In genomic region chr19:3687393-3687773, GRCh38 we compare ENCODE assay signal across 13 cellular contexts. TPM values are rescaled to one million over a fixed set of nuclear protein-coding genes. Genes with fewer than 3 reads are reported as not detected.
DNase-seq lines count a peak whose midpoint lies in the region; ATAC-seq lines count a peak whose summit lies in the region.
"Had no signal": no experiment of that assay in that cellular context is flagged by ENCODE, and none has a peak within 500 bp of the region (broad histone marks: within the 10 kb centered on the region; RNA-seq: fewer than 3 reads in every experiment).

No MANE protein-coding gene starts in this region.

- peaks cover 3 to 7% of the 10 kb centered on the region in 2 donors for H3K9me3 Mint-ChIP-seq in activated T-cell treated with anti-CD3 and anti-CD28 coated beads, Interleukin-2, amount 50 U/mL, for 72 hours
- no peaks in the 10 kb centered on the region for H3K9me3 Mint-ChIP-seq in activated CD8-positive, alpha-beta T cell treated with anti-CD3 and anti-CD28 coated beads, Interleukin-2, amount 10 ng/mL, durations not matched to agents 7 days and 5 days (ENCODE audit: insufficient read depth)
- H3K9me3 Mint-ChIP-seq in immature natural killer cell = no peaks in the 10 kb centered on the region
- peaks cover 16 to 26% of the 10 kb centered on the region in 2 donors for H3K9me3 Mint-ChIP-seq in stimulated activated naive CD8-positive, alpha-beta T cell treated with anti-CD3 and anti-CD28 coated beads, Interleukin-15, amount 100 ng/mL, for 72 hours

- peak overlapping the region; percentile 70 for H3K27ac Mint-ChIP-seq in activated T-cell treated with anti-CD3 and anti-CD28 coated beads, Interleukin-2, amount 50 U/mL, for 72 hours
- H3K27ac Mint-ChIP-seq in activated CD8-positive, alpha-beta T cell treated with anti-CD3 and anti-CD28 coated beads, Interleukin-2, amount 10 ng/mL, durations not matched to agents 7 days and 5 days = peak overlapping the region; percentile 68
- peak overlapping the region; percentile 59 to 87 (median 76) for H3K27ac Mint-ChIP-seq in immature natural killer cell
- H3K27ac Mint-ChIP-seq in stimulated activated naive CD8-positive, alpha-beta T cell treated with anti-CD3 and anti-CD28 coated beads, Interleukin-15, amount 100 ng/mL, for 72 hours = peak overlapping the region; percentile 55 to 93

- H3K27me3 Mint-ChIP-seq in activated T-cell treated with anti-CD3 and anti-CD28 coated beads, Interleukin-2, amount 50 U/mL, for 72 hours (ENCODE audit: low read depth) = no peaks in the 10 kb centered on the region
- no peaks in the 10 kb centered on the region for H3K27me3 Mint-ChIP-seq in activated CD8-positive, alpha-beta T cell treated with anti-CD3 and anti-CD28 coated beads, Interleukin-2, amount 10 ng/mL, durations not matched to agents 7 days and 5 days (ENCODE audit: low read depth)
- peaks cover 0 to 14% (median under 1%) of the 10 kb centered on the region in 3 donors for H3K27me3 Mint-ChIP-seq in immature natural killer cell (ENCODE audit: low read depth in 3 of 3)
- H3K27me3 Mint-ChIP-seq in stimulated activated naive CD8-positive, alpha-beta T cell treated with anti-CD3 and anti-CD28 coated beads, Interleukin-15, amount 100 ng/mL, for 72 hours = no peaks in the 10 kb centered on the region

- H3K36me3 Mint-ChIP-seq in activated T-cell treated with anti-CD3 and anti-CD28 coated beads, Interleukin-2, amount 50 U/mL, for 72 hours (ENCODE audit: insufficient read depth in 2 of 2) = peaks cover 6 to 14% of the 10 kb centered on the region in 2 donors
- H3K36me3 Mint-ChIP-seq in activated CD8-positive, alpha-beta T cell treated with anti-CD3 and anti-CD28 coated beads, Interleukin-2, amount 10 ng/mL, durations not matched to agents 7 days and 5 days (ENCODE audit: low read depth) = peaks cover 23% of the 10 kb centered on the region
- H3K36me3 Mint-ChIP-seq in immature natural killer cell = peaks cover 0 to 4% (median 3%) of the 10 kb centered on the region in 3 donors

- peaks cover 41% of the 10 kb centered on the region for H3K4me1 Mint-ChIP-seq in activated T-cell treated with anti-CD3 and anti-CD28 coated beads, Interleukin-2, amount 50 U/mL, for 72 hours (ENCODE audit: low read depth)
- peaks cover 38% of the 10 kb centered on the region for H3K4me1 Mint-ChIP-seq in activated CD8-positive, alpha-beta T cell treated with anti-CD3 and anti-CD28 coated beads, Interleukin-2, amount 10 ng/mL, durations not matched to agents 7 days and 5 days (ENCODE audit: low read depth)
- H3K4me1 Mint-ChIP-seq in immature natural killer cell = peaks cover 42 to 43% of the 10 kb centered on the region in 2 donors
- peaks cover 72% of the 10 kb centered on the region for H3K4me1 Mint-ChIP-seq in stimulated activated naive CD8-positive, alpha-beta T cell treated with anti-CD3 and anti-CD28 coated beads, Interleukin-15, amount 100 ng/mL, for 72 hours

- peak overlapping the region; percentile 72 to 89 for H3K4me3 Mint-ChIP-seq in activated T-cell treated with anti-CD3 and anti-CD28 coated beads, Interleukin-2, amount 50 U/mL, for 72 hours
- peak overlapping the region; percentile 45 for H3K4me3 Mint-ChIP-seq in activated CD8-positive, alpha-beta T cell treated with anti-CD3 and anti-CD28 coated beads, Interleukin-2, amount 10 ng/mL, durations not matched to agents 7 days and 5 days
- peak overlapping the region; percentile 81 to 85 (median 83) for H3K4me3 Mint-ChIP-seq in immature natural killer cell
- peak overlapping the region; percentile 72 to 75 for H3K4me3 Mint-ChIP-seq in stimulated activated naive CD8-positive, alpha-beta T cell treated with anti-CD3 and anti-CD28 coated beads, Interleukin-15, amount 100 ng/mL, for 72 hours

- peak in 1 of 2 donors; percentile 6 for ATAC-seq in activated T-cell treated with anti-CD3 and anti-CD28 coated beads, Interleukin-2, amount 50 U/mL, for 72 hours (replicated peaks in 1 of 2)
- no peak for ATAC-seq in activated CD8-positive, alpha-beta T cell treated with anti-CD3 and anti-CD28 coated beads, Interleukin-2, amount 10 ng/mL, durations not matched to agents 7 days and 5 days
- ATAC-seq in stimulated activated naive CD8-positive, alpha-beta T cell treated with anti-CD3 and anti-CD28 coated beads, Interleukin-15, amount 100 ng/mL, for 72 hours = peak; percentile 3
- no peak for ATAC-seq in GM21526 (IDR thresholded peaks at IDR 0.05; ENCODE audit: low FRiP score, unreplicated experiment)
- ATAC-seq: PC-3 had no signal

- POLR2A ChIA-PET in activated CD8-positive, alpha-beta T cell treated with anti-CD3 and anti-CD28 coated beads, Interleukin-2, amount 10 ng/mL, durations not matched to agents 7 days and 5 days (lab: Charles Lee) = interaction anchor here (0.9 to 1.9 kb wide), 2 partner anchors 10 to 12 kb away, joined by 3 to 7 read pairs; no protein-coding TSS in a partner anchor

- no peak for DNase-seq in activated T-cell treated with anti-CD3 and anti-CD28 coated beads, Interleukin-2, amount 50 U/mL, for 72 hours
- no peak for DNase-seq in activated T-cell treated with anti-CD3 and anti-CD28 coated beads, Interleukin-2, amount 50 U/mL, for 48 hours
- no peak for DNase-seq in activated CD8-positive, alpha-beta T cell treated with anti-CD3 and anti-CD28 coated beads, Interleukin-2, amount 10 ng/mL, durations not matched to agents 7 days and 5 days
- no peak for DNase-seq in immature natural killer cell
- no peak for DNase-seq in stimulated activated naive CD8-positive, alpha-beta T cell treated with anti-CD3 and anti-CD28 coated beads, Interleukin-15, amount 100 ng/mL, for 72 hours
- DNase-seq in NCI-H1417 (lab: John Stamatoyannopoulos, UW) = no peak
- DNase-seq in NCI-H510A treated with DMSO at 0.1 percent for 48 hours (lab: John Stamatoyannopoulos, UW) = no peak
- DNase-seq: activated CD4-positive, CD25-positive, alpha-beta regulatory T cell treated with anti-CD3 and anti-CD28 coated beads, Interleukin-2, amount 50 U/mL, for 72 hours; GDM1; NCI-H187 treated with DMSO at 0.1 percent for 48 hours; PC-3 had no signal

- CTCF ChIA-PET in activated CD8-positive, alpha-beta T cell treated with anti-CD3 and anti-CD28 coated beads, Interleukin-2, amount 10 ng/mL, durations not matched to agents 7 days and 5 days (lab: Charles Lee) = interaction anchor here (1.0 to 1.3 kb wide), 2 partner anchors 10 to 12 kb away, joined by 3 to 4 read pairs; no protein-coding TSS in a partner anchor

RNA-seq across cellular contexts. Expression of gene PIP5K1C, which starts 12.9 kb away (rescaled TPM):
- 10 to 100 TPM; 16.0 to 21.0 TPM for total RNA-seq in activated T-cell treated with anti-CD3 and anti-CD28 coated beads, Interleukin-2, amount 50 U/mL, for 72 hours
- 10 to 100 TPM; 19.7 to 20.0 TPM for total RNA-seq in activated CD8-positive, alpha-beta T cell treated with anti-CD3 and anti-CD28 coated beads, Interleukin-2, amount 10 ng/mL, durations not matched to agents 7 days and 5 days
- 10 to 100 TPM in 1 of 3 donors, 1 to 10 TPM in 1, not detected in 1; 4.3 to 25.7 TPM for polyA plus RNA-seq in immature natural killer cell

RNA-seq across cellular contexts. Expression of gene TJP3, which starts 20.8 kb away (rescaled TPM):
- 1 to 10 TPM; 1.7 to 5.8 TPM for total RNA-seq in activated T-cell treated with anti-CD3 and anti-CD28 coated beads, Interleukin-2, amount 50 U/mL, for 72 hours
- total RNA-seq in activated CD8-positive, alpha-beta T cell treated with anti-CD3 and anti-CD28 coated beads, Interleukin-2, amount 10 ng/mL, durations not matched to agents 7 days and 5 days = 1 to 10 TPM; 1.3 TPM
- under 1 TPM in 1 of 3 donors, not detected in 2; 0.34 TPM for polyA plus RNA-seq in immature natural killer cell
- polyA plus RNA-seq: AG04450 had no signal
